In genomic region chr4:7153711-7154110, GRCh38 we compare ENCODE assay signal across 26 cellular contexts. TPM values are rescaled to one million over a fixed set of nuclear protein-coding genes. Genes with fewer than 3 reads are reported as not detected.
"Had no signal": no experiment of that assay in that cellular context is flagged by ENCODE, and none has a peak within 500 bp of the region (broad histone marks: within the 10 kb centered on the region; RNA-seq: fewer than 3 reads in every experiment).

No MANE protein-coding gene starts in this region.

- H3K36me3 Mint-ChIP-seq: activated CD4-positive, alpha-beta memory T cell treated with anti-CD3 and anti-CD28 coated beads for 36 hours; activated naive CD8-positive, alpha-beta T cell treated with anti-CD3 and anti-CD28 coated beads, Interleukin-2, amount 10 ng/mL, durations not matched to agents 7 days and 5 days; brain had no signal

- H3K4me3 ChIP-seq: ascending aorta, esophagus squamous epithelium, left lung, lung, prostate gland, suprapubic skin, tibial artery had no signal

- H3K9me3 ChIP-seq: ascending aorta, esophagus squamous epithelium, left lung, prostate gland, suprapubic skin, tibial artery had no signal

- H3K4me1 ChIP-seq: ascending aorta, left lung, prostate gland, tibial artery had no signal

- H3K4me1 Mint-ChIP-seq: activated CD4-positive, alpha-beta T cell treated with anti-CD3 and anti-CD28 coated beads, Interleukin-2, amount 10 ng/mL, durations not matched to agents 24 days and 14 days had no signal

- H3K36me3 ChIP-seq: ascending aorta, esophagus squamous epithelium, left lung, prostate gland, suprapubic skin, tibial artery had no signal

- H3K9me3 Mint-ChIP-seq: activated CD4-positive, alpha-beta memory T cell treated with anti-CD3 and anti-CD28 coated beads for 36 hours; activated CD4-positive, alpha-beta T cell treated with anti-CD3 and anti-CD28 coated beads, Interleukin-2, amount 10 ng/mL, durations not matched to agents 24 days and 14 days; activated naive CD8-positive, alpha-beta T cell treated with anti-CD3 and anti-CD28 coated beads, Interleukin-2, amount 10 ng/mL, durations not matched to agents 7 days and 5 days; activated T-helper 1 cell treated with anti-CD3 and anti-CD28 coated beads, Interleukin-12 subunit alpha, Interleukin-12 subunit beta, Interleukin-2, Interleukin-4 antibody, amounts not matched to agents 30 ng/mL and 10 ng/mL and 1 ng/mL, durations not matched to agents 14 hours and 24 hours and 36 hours; dendritic cell treated with granulocyte-macrophage colony-stimulating factor and Interleukin-4, amounts not matched to agents 40 ng/mL and 50 ng/mL, for 4 days; nephron had no signal

- DNase-seq: activated CD4-positive, alpha-beta memory T cell treated with anti-CD3 and anti-CD28 coated beads for 36 hours; activated CD4-positive, alpha-beta T cell treated with anti-CD3 and anti-CD28 coated beads, Interleukin-2, amount 10 ng/mL, durations not matched to agents 24 days and 14 days; activated CD4-positive, CD25-positive, alpha-beta regulatory T cell treated with anti-CD3 and anti-CD28 coated beads, Interleukin-2, amount 50 U/mL, for 72 hours; activated naive CD8-positive, alpha-beta T cell treated with anti-CD3 and anti-CD28 coated beads, Interleukin-2, amount 10 ng/mL, durations not matched to agents 7 days and 5 days; activated T-cell treated with anti-CD3 and anti-CD28 coated beads, Interleukin-2, amount 50 U/mL, for 1 hour; central memory CD4-positive, alpha-beta T cell; effector CD4-positive, alpha-beta T cell; esophagus squamous epithelium; foreskin melanocyte; mesendoderm; retina; stimulated activated naive CD4-positive, alpha-beta T cell; T-helper 17 cell; T1000 had no signal

- ATAC-seq: left lung, T-helper 17 cell had no signal

- H3K27ac Mint-ChIP-seq: activated CD4-positive, alpha-beta memory T cell treated with anti-CD3 and anti-CD28 coated beads for 36 hours; activated CD4-positive, alpha-beta T cell treated with anti-CD3 and anti-CD28 coated beads, Interleukin-2, amount 10 ng/mL, durations not matched to agents 24 days and 14 days; activated naive CD8-positive, alpha-beta T cell treated with anti-CD3 and anti-CD28 coated beads, Interleukin-2, amount 10 ng/mL, durations not matched to agents 7 days and 5 days; activated T-helper 1 cell treated with anti-CD3 and anti-CD28 coated beads, Interleukin-12 subunit alpha, Interleukin-12 subunit beta, Interleukin-2, Interleukin-4 antibody, amounts not matched to agents 30 ng/mL and 10 ng/mL and 1 ng/mL, durations not matched to agents 14 hours and 24 hours and 36 hours; brain; dendritic cell treated with granulocyte-macrophage colony-stimulating factor and Interleukin-4, amounts not matched to agents 40 ng/mL and 50 ng/mL, for 4 days; T-helper 17 cell had no signal

- H3K27ac ChIP-seq: ascending aorta, epithelial cell of prostate, esophagus squamous epithelium, left lung, prostate gland, suprapubic skin, tibial artery had no signal

- H3K27me3 ChIP-seq: ascending aorta, tibial artery had no signal

- H3K4me3 Mint-ChIP-seq: activated CD4-positive, alpha-beta memory T cell treated with anti-CD3 and anti-CD28 coated beads for 36 hours; activated CD4-positive, alpha-beta T cell treated with anti-CD3 and anti-CD28 coated beads, Interleukin-2, amount 10 ng/mL, durations not matched to agents 24 days and 14 days; activated naive CD8-positive, alpha-beta T cell treated with anti-CD3 and anti-CD28 coated beads, Interleukin-2, amount 10 ng/mL, durations not matched to agents 7 days and 5 days; activated T-helper 1 cell treated with anti-CD3 and anti-CD28 coated beads, Interleukin-12 subunit alpha, Interleukin-12 subunit beta, Interleukin-2, Interleukin-4 antibody, amounts not matched to agents 30 ng/mL and 10 ng/mL and 1 ng/mL, durations not matched to agents 14 hours and 24 hours and 36 hours; brain; dendritic cell treated with granulocyte-macrophage colony-stimulating factor and Interleukin-4, amounts not matched to agents 40 ng/mL and 50 ng/mL, for 4 days; nephron; T-helper 17 cell had no signal

RNA-seq across cellular contexts. Expression of gene SORCS2, which starts 38.6 kb away (rescaled TPM):
- total RNA-seq: activated CD4-positive, alpha-beta T cell treated with anti-CD3 and anti-CD28 coated beads, Interleukin-2, amount 10 ng/mL, durations not matched to agents 24 days and 14 days; activated CD8-positive, alpha-beta memory T cell treated with anti-CD3 and anti-CD28 coated beads for 36 hours; activated naive CD8-positive, alpha-beta T cell treated with anti-CD3 and anti-CD28 coated beads, Interleukin-2, amount 10 ng/mL, durations not matched to agents 7 days and 5 days; activated T-helper 1 cell treated with anti-CD3 and anti-CD28 coated beads, Interleukin-12 subunit alpha, Interleukin-12 subunit beta, Interleukin-2, Interleukin-4 antibody, amounts not matched to agents 30 ng/mL and 10 ng/mL and 1 ng/mL, durations not matched to agents 14 hours and 24 hours and 36 hours; T-helper 17 cell had no signal
